Comparison of ENCODE assay signal across 22 cellular contexts in genomic region chr5:36402512-36402906, GRCh38.
"Had no signal": no experiment of that assay in that cellular context is flagged by ENCODE, and none has a peak within 500 bp of the region (broad histone marks: within the 10 kb centered on the region; RNA-seq: fewer than 3 reads in every experiment).

No MANE protein-coding gene starts in this region.

- ATAC-seq: activated CD8-positive, alpha-beta memory T cell treated with anti-CD3 and anti-CD28 coated beads, Interleukin-2, amount 10 ng/mL, durations not matched to agents 7 days and 5 days; activated CD8-positive, alpha-beta T cell treated with anti-CD3 and anti-CD28 coated beads for 36 hours; activated naive CD8-positive, alpha-beta T cell treated with anti-CD3 and anti-CD28 coated beads, Interleukin-2, amount 50 U/mL, for 24 hours; foreskin keratinocyte; natural killer cell treated with Interleukin-12 subunit alpha and Interleukin-12 subunit beta and Interleukin-15 and Interleukin-18, amount 100 ng/mL, for 72 hours; psoas muscle; right cardiac atrium; stimulated activated naive CD8-positive, alpha-beta T cell treated with anti-CD3 and anti-CD28 coated beads, Interleukin-15, amount 100 ng/mL, for 72 hours had no signal

- H3K36me3 Mint-ChIP-seq: activated CD8-positive, alpha-beta memory T cell treated with anti-CD3 and anti-CD28 coated beads, Interleukin-2, amount 10 ng/mL, durations not matched to agents 7 days and 5 days; immature natural killer cell; natural killer cell treated with Interleukin-12 subunit alpha and Interleukin-12 subunit beta and Interleukin-15 and Interleukin-18, amount 100 ng/mL, for 72 hours had no signal

- H3K4me1 Mint-ChIP-seq: activated CD4-positive, alpha-beta T cell treated with anti-CD3 and anti-CD28 coated beads, Interleukin-2, amount 10 ng/mL, durations not matched to agents 7 days and 5 days; activated CD8-positive, alpha-beta memory T cell treated with anti-CD3 and anti-CD28 coated beads, Interleukin-2, amount 10 ng/mL, durations not matched to agents 7 days and 5 days; immature natural killer cell; stimulated activated naive CD8-positive, alpha-beta T cell treated with anti-CD3 and anti-CD28 coated beads, Interleukin-15, amount 100 ng/mL, for 72 hours had no signal

- H3K36me3 ChIP-seq: ovary, tibial artery, WERI-Rb-1 had no signal

- H3K4me3 ChIP-seq: ovary, psoas muscle, skin epidermis, tibial artery had no signal

- H3K27ac ChIP-seq: foreskin keratinocyte, ovary, psoas muscle, WERI-Rb-1 had no signal

- H3K27me3 ChIP-seq: foreskin keratinocyte, ovary, tibial artery had no signal

- H3K9me3 ChIP-seq: ovary, psoas muscle, tibial artery had no signal

- H3K9me3 Mint-ChIP-seq: activated CD4-positive, alpha-beta T cell treated with anti-CD3 and anti-CD28 coated beads, Interleukin-2, amount 10 ng/mL, durations not matched to agents 7 days and 5 days; activated CD8-positive, alpha-beta T cell treated with anti-CD3 and anti-CD28 coated beads for 36 hours; activated naive CD8-positive, alpha-beta T cell treated with anti-CD3 and anti-CD28 coated beads, Interleukin-2, amount 50 U/mL, for 24 hours; immature natural killer cell; natural killer cell treated with Interleukin-12 subunit alpha and Interleukin-12 subunit beta and Interleukin-15 and Interleukin-18, amount 100 ng/mL, for 72 hours; stimulated activated naive CD8-positive, alpha-beta T cell treated with anti-CD3 and anti-CD28 coated beads, Interleukin-15, amount 100 ng/mL, for 72 hours; T-helper 2 cell treated with Interferon-gamma antibody and Interleukin-4, amounts not matched to agents 5 μg/mL and 100 μg/mL, for 36 hours had no signal

- H3K27ac Mint-ChIP-seq: activated CD4-positive, alpha-beta T cell treated with anti-CD3 and anti-CD28 coated beads, Interleukin-2, amount 10 ng/mL, durations not matched to agents 7 days and 5 days; activated CD8-positive, alpha-beta memory T cell treated with anti-CD3 and anti-CD28 coated beads, Interleukin-2, amount 10 ng/mL, durations not matched to agents 7 days and 5 days; activated CD8-positive, alpha-beta T cell treated with anti-CD3 and anti-CD28 coated beads for 36 hours; activated naive CD8-positive, alpha-beta T cell treated with anti-CD3 and anti-CD28 coated beads, Interleukin-2, amount 50 U/mL, for 24 hours; immature natural killer cell; natural killer cell treated with Interleukin-12 subunit alpha and Interleukin-12 subunit beta and Interleukin-15 and Interleukin-18, amount 100 ng/mL, for 72 hours; stimulated activated naive CD8-positive, alpha-beta T cell treated with anti-CD3 and anti-CD28 coated beads, Interleukin-15, amount 100 ng/mL, for 72 hours; T-helper 2 cell treated with Interferon-gamma antibody and Interleukin-4, amounts not matched to agents 5 μg/mL and 100 μg/mL, for 36 hours had no signal

- H3K4me3 Mint-ChIP-seq: activated CD4-positive, alpha-beta T cell treated with anti-CD3 and anti-CD28 coated beads, Interleukin-2, amount 10 ng/mL, durations not matched to agents 7 days and 5 days; activated CD8-positive, alpha-beta memory T cell treated with anti-CD3 and anti-CD28 coated beads, Interleukin-2, amount 10 ng/mL, durations not matched to agents 7 days and 5 days; activated CD8-positive, alpha-beta T cell treated with anti-CD3 and anti-CD28 coated beads for 36 hours; activated naive CD8-positive, alpha-beta T cell treated with anti-CD3 and anti-CD28 coated beads, Interleukin-2, amount 50 U/mL, for 24 hours; immature natural killer cell; natural killer cell treated with Interleukin-12 subunit alpha and Interleukin-12 subunit beta and Interleukin-15 and Interleukin-18, amount 100 ng/mL, for 72 hours; stimulated activated naive CD8-positive, alpha-beta T cell treated with anti-CD3 and anti-CD28 coated beads, Interleukin-15, amount 100 ng/mL, for 72 hours; T-helper 2 cell treated with Interferon-gamma antibody and Interleukin-4, amounts not matched to agents 5 μg/mL and 100 μg/mL, for 36 hours had no signal

- DNase-seq: activated CD4-positive, alpha-beta T cell treated with anti-CD3 and anti-CD28 coated beads, Interleukin-2, amount 10 ng/mL, durations not matched to agents 7 days and 5 days; activated CD4-positive, CD25-positive, alpha-beta regulatory T cell treated with anti-CD3 and anti-CD28 coated beads, Interleukin-2, amount 50 U/mL, for 72 hours; activated CD8-positive, alpha-beta memory T cell treated with anti-CD3 and anti-CD28 coated beads, Interleukin-2, amount 10 ng/mL, durations not matched to agents 7 days and 5 days; activated CD8-positive, alpha-beta T cell treated with anti-CD3 and anti-CD28 coated beads for 36 hours; activated gamma-delta T cell; activated naive CD4-positive, alpha-beta T cell treated with anti-CD3 and anti-CD28 coated beads, Interleukin-2, amount 50 U/mL, for 16 hours; activated naive CD8-positive, alpha-beta T cell treated with anti-CD3 and anti-CD28 coated beads, Interleukin-2, amount 50 U/mL, for 24 hours; activated T-cell treated with anti-CD3 and anti-CD28 coated beads for 4 hours; foreskin keratinocyte; immature natural killer cell; mammary epithelial cell; midbrain; ovary; psoas muscle; right cardiac atrium; stimulated activated CD4-positive, alpha-beta T cell treated with anti-CD3 and anti-CD28 coated beads, Interleukin-1b, Interleukin-23, amount 100 ng/mL, for 48 hours; stimulated activated naive CD8-positive, alpha-beta T cell treated with anti-CD3 and anti-CD28 coated beads, Interleukin-15, amount 100 ng/mL, for 72 hours; tibial artery; WERI-Rb-1 had no signal

- H3K4me1 ChIP-seq: foreskin keratinocyte, psoas muscle had no signal
